In the genomic region with DNA sequence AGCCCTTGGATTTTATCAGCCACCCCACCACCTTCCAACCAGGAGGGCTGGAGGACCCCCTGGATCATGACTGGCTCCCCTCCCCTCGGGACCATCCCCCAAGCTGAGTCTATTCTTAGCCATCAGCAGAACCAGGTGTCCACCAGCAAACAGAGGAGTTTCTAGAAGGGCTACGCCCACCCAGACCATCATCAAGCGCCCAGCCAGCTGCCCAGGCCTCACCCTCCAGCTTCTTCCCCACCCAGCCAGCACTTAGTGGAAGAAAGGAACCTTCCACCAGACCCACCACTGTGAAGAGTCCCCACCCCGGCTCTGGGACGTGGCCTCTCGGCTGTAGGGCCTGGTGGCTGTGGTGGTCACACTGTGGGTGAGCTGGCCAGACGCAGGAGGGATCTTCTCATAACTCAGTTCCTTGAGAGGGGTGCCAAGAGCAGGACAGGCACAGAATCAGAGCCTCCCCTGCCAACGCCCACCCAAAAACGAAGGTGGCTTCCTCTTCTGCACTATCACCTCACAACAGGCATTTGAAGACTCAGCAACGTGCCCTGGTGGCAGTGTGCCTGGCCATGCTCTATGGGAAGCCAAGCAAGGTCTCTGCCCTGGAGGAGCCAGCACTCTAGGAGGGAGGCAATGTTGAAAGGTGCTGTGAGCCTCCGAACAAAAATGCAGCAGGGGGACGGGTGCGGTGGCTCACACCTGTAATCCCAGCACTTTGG, we compare ENCODE assay signal across 12 cellular contexts. TPM values are rescaled to one million over a fixed set of nuclear protein-coding genes. Genes with fewer than 3 reads are reported as not detected.
DNase-seq lines count a peak whose midpoint lies in the region; ATAC-seq lines count a peak whose summit lies in the region.
"Had no signal": no experiment of that assay in that cellular context is flagged by ENCODE, and none has a peak within 500 bp of the region (broad histone marks: within the 10 kb centered on the region; RNA-seq: fewer than 3 reads in every experiment).

No MANE protein-coding gene starts in this region.

- H3K4me3 ChIP-seq in Karpas-422 (ENCODE audit: low read length) = no peak overlapping the region
- peak overlapping the region in 1 of 2 donors; percentile 20 for H3K4me3 ChIP-seq in mucosa of rectum (ENCODE audit: low read length in 2 of 2)
- H3K4me3 ChIP-seq in HAP-1 = no peak overlapping the region

- ATAC-seq in GM21619 (IDR thresholded peaks at IDR 0.05; ENCODE audit: unreplicated experiment) = no peak
- no peak for ATAC-seq in HG02884 (IDR thresholded peaks at IDR 0.05; ENCODE audit: unreplicated experiment)
- ATAC-seq: effector memory CD8-positive, alpha-beta T cell had no signal

- H3K36me3 ChIP-seq in Karpas-422 (ENCODE audit: insufficient read depth, low read length) (no peaks in the 10 kb centered on the region), mucosa of rectum (ENCODE audit: control insufficient read depth in 2 of 2, insufficient read depth in 2 of 2, low read length in 2 of 2) (no peaks in the 10 kb centered on the region), HAP-1 (replicated peaks) (no peaks in the 10 kb centered on the region)

- DNase-seq in Karpas-422 (peak; percentile 51), NOMO-1 treated with dmso at 0.1 percent for 144 hours (lab: John Stamatoyannopoulos, UW; ENCODE audit: unreplicated experiment) (no peak), HAP-1 (ENCODE audit: low spot score in 2 of 2) (no peak)
- DNase-seq: activated CD4-positive, alpha-beta T cell treated with anti-CD3 and anti-CD28 coated beads, Interleukin-2, amount 50 U/mL, for 4 hours; activated naive CD4-positive, alpha-beta T cell treated with anti-CD3 and anti-CD28 coated beads, Interleukin-2, amount 50 U/mL, for 16 hours; effector memory CD8-positive, alpha-beta T cell; KBM-7 had no signal

- no peaks in the 10 kb centered on the region for H3K9me2 ChIP-seq in Karpas-422 (replicated peaks; ENCODE audit: insufficient read depth, low read length)

- H3K9ac ChIP-seq in Karpas-422 (ENCODE audit: low read length) (no peak overlapping the region), mucosa of rectum (ENCODE audit: low read depth in 1 of 2, low read length in 2 of 2) (no peak overlapping the region)

- in situ Hi-C loops in HAP-1 (cut with MboI; ENCODE audit: low sequenced_read_pairs) = no loop called here

- H3K4me2 ChIP-seq in Karpas-422 (ENCODE audit: low read depth, low read length, poor library complexity, severe bottlenecking) = no peak overlapping the region

- no peaks in the 10 kb centered on the region for H3K79me2 ChIP-seq in Karpas-422 (ENCODE audit: low read length)

- H3K4me1 ChIP-seq in Karpas-422 (ENCODE audit: low read length) (peaks cover 28% of the 10 kb centered on the region), mucosa of rectum (ENCODE audit: control insufficient read depth in 2 of 2, insufficient read depth in 2 of 2, low read length in 2 of 2) (peaks cover 20 to 28% of the 10 kb centered on the region in 2 donors), HAP-1 (no peaks in the 10 kb centered on the region)

- H4K20me1 ChIP-seq in Karpas-422 (ENCODE audit: insufficient read depth, low read depth, low read length) = no peaks in the 10 kb centered on the region

- H2AFZ ChIP-seq in Karpas-422 (ENCODE audit: low read length) = no peak overlapping the region

- H3K9me3 ChIP-seq in Karpas-422 (ENCODE audit: low read length) (no peaks in the 10 kb centered on the region), mucosa of rectum (ENCODE audit: control insufficient read depth in 2 of 2, low read length in 2 of 2) (no peaks in the 10 kb centered on the region), HAP-1 (no peaks in the 10 kb centered on the region)

- no peaks in the 10 kb centered on the region for H3K27me3 ChIP-seq in Karpas-422 (ENCODE audit: low read length)
- no peaks in the 10 kb centered on the region for H3K27me3 ChIP-seq in mucosa of rectum (ENCODE audit: control insufficient read depth in 2 of 2, insufficient read depth in 2 of 2, low read length in 2 of 2)
- no peaks in the 10 kb centered on the region for H3K27me3 ChIP-seq in HAP-1 (ENCODE audit: low read depth)

- H3K27ac ChIP-seq in Karpas-422 (ENCODE audit: low read length) (no peak overlapping the region), cingulate gyrus (ENCODE audit: low read depth, low read length) (peak overlapping the region; percentile 63), mucosa of rectum (ENCODE audit: low read depth in 2 of 2, low read length in 2 of 2) (peak overlapping the region; percentile 56 to 71), temporal lobe (ENCODE audit: low read depth, low read length) (peak overlapping the region; percentile 76)

RNA-seq across cellular contexts. Expression of a gene that starts 19.0 kb away (rescaled TPM):
- 8.4 and 17.8 TPM in 2 replicates for total RNA-seq in Karpas-422 (2014; rRNA removed; shearing (Covaris generic); ENCODE audit: low replicate concordance)
- total RNA-seq in temporal lobe = 42.8 TPM
